In the genomic region with DNA sequence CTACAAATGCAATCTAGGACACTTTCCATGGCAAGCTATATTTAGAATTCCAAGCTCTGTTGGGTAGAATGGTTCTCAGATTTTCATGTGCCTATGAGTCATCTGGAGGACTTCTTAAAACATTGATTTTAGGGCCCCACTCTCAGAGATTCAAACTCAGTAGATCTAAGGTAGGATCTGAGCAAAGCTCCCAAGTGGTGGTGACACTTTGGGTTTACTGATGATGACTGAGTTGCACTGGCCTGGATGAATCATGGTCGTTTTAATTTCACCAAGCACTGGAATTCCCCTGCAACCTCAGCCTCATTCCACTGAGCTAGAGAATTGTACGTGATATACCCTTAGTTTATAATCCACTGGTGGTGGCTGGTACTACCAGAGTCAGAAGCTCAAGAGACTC, we compare ENCODE assay signal across 12 cellular contexts.
DNase-seq lines count a peak whose midpoint lies in the region; ATAC-seq and TF ChIP-seq lines count a peak whose summit lies in the region.
"Had no signal": no experiment of that assay in that cellular context is flagged by ENCODE, and none has a peak within 500 bp of the region (broad histone marks: within the 10 kb centered on the region; RNA-seq: fewer than 3 reads in every experiment).

No MANE protein-coding gene starts in this region.

- no peak overlapping the region for H3K4me3 Mint-ChIP-seq in chondrocyte (ENCODE audit: unreplicated experiment)
- H3K4me3 Mint-ChIP-seq: CD8-positive, alpha-beta memory T cell; central memory CD8-positive, alpha-beta T cell had no signal

- H3K79me2 ChIP-seq in smooth muscle cell (ENCODE audit: low read depth): no peaks in the 10 kb centered on the region

- H3K4me2 ChIP-seq in smooth muscle cell: peak overlapping the region; percentile 43

- no peaks in the 10 kb centered on the region for H4K20me1 ChIP-seq in smooth muscle cell (ENCODE audit: low read depth)

- H3K4me1 Mint-ChIP-seq in chondrocyte (ENCODE audit: low read depth): peaks cover 45% of the 10 kb centered on the region
- H3K4me1 Mint-ChIP-seq: CD8-positive, alpha-beta memory T cell; central memory CD8-positive, alpha-beta T cell had no signal

- TF ChIP-seq CTCF in chondrocyte (IDR thresholded peaks at IDR 0.05) (peak; percentile 22), smooth muscle cell (IDR thresholded peaks at IDR 0.05; ENCODE audit: borderline replicate concordance, insufficient read depth, poor library complexity, severe bottlenecking) (no peak)

- WGBS in smooth muscle cell (ENCODE audit: low lambda C conversion rate): 8% methylated on average over 2 of the region's 2 CpGs

- H3K36me3 ChIP-seq in smooth muscle cell (ENCODE audit: low read depth): no peaks in the 10 kb centered on the region

- ATAC-seq in HG02852 (IDR thresholded peaks at IDR 0.05; ENCODE audit: unreplicated experiment): peak; percentile 61
- ATAC-seq: left lobe of liver had no signal

- H3K4me3 ChIP-seq in smooth muscle cell: no peak overlapping the region

- H3F3A ChIP-seq in smooth muscle cell (ENCODE audit: low read depth): no peaks in the 10 kb centered on the region

- H3K9me3 Mint-ChIP-seq in chondrocyte (ENCODE audit: low read depth): no peaks in the 10 kb centered on the region
- H3K9me3 Mint-ChIP-seq: central memory CD8-positive, alpha-beta T cell had no signal

- H3K9ac ChIP-seq in smooth muscle cell (ENCODE audit: low read depth): no peak overlapping the region

- peak; percentile 3 for DNase-seq in activated naive CD4-positive, alpha-beta T cell treated with Interleukin-2 at 50 U/mL for 16 hours
- DNase-seq in activated naive CD4-positive, alpha-beta T cell (lab: John Stamatoyannopoulos, UW): no peak
- DNase-seq in chondrocyte (ENCODE audit: low spot score): no peak
- DNase-seq in smooth muscle cell (lab: John Stamatoyannopoulos, UW; ENCODE audit: unreplicated experiment): no peak
- DNase-seq in NCI-H82 (lab: John Stamatoyannopoulos, UW): no peak
- no peak for DNase-seq in GM19238 (ENCODE audit: insufficient read length, low spot score)
- DNase-seq in nucleus accumbens (lab: John Stamatoyannopoulos, UW): no peak
- DNase-seq: CD8-positive, alpha-beta memory T cell; NCI-H2107 had no signal

- H3K27ac ChIP-seq in smooth muscle cell (ENCODE audit: low read depth): peak overlapping the region; percentile 52

- H3K36me3 Mint-ChIP-seq in chondrocyte (ENCODE audit: low read depth): peaks cover 1% of the 10 kb centered on the region
- H3K36me3 Mint-ChIP-seq: CD8-positive, alpha-beta memory T cell had no signal

- no peaks in the 10 kb centered on the region for H3K27me3 ChIP-seq in smooth muscle cell (ENCODE audit: low read depth)

- no peaks in the 10 kb centered on the region for H3K4me1 ChIP-seq in smooth muscle cell (ENCODE audit: low read depth)

- no peaks in the 10 kb centered on the region for H3K27me3 Mint-ChIP-seq in chondrocyte (ENCODE audit: low read depth)

- H2AFZ ChIP-seq in smooth muscle cell (ENCODE audit: low read depth): no peak overlapping the region

- peak overlapping the region; percentile 93 for H3K27ac Mint-ChIP-seq in chondrocyte (ENCODE audit: unreplicated experiment)
- H3K27ac Mint-ChIP-seq: CD8-positive, alpha-beta memory T cell had no signal

- no peaks in the 10 kb centered on the region for H3K9me3 ChIP-seq in smooth muscle cell (replicated peaks; ENCODE audit: low read depth)
